In genomic region chr1:183470147-183470960, GRCh38 we compare ENCODE assay signal across 8 cellular contexts. TPM values are rescaled to one million over a fixed set of nuclear protein-coding genes. Genes with fewer than 3 reads are reported as not detected.
A peak's percentile ranks its signal among the peaks of the same experiment; 100 is the strongest.
DNase-seq lines count a peak whose midpoint lies in the region; ATAC-seq and TF ChIP-seq lines count a peak whose summit lies in the region.

No MANE protein-coding gene starts in this region.

- H3K27me3 ChIP-seq in dorsolateral prefrontal cortex, result no peaks in the 10 kb centered on the region
- no peaks in the 10 kb centered on the region for H3K27me3 ChIP-seq in lower lobe of right lung (ENCODE audit: low read depth)

- no peaks in the 10 kb centered on the region for H3K36me3 ChIP-seq in lower lobe of right lung

- H3K27ac ChIP-seq in dorsolateral prefrontal cortex (peak overlapping the region; percentile 29 to 100 (median 97)), lower lobe of right lung (peak overlapping the region; percentile 98)

- peaks cover 20% of the 10 kb centered on the region for H3K4me1 Mint-ChIP-seq in activated CD4-positive, alpha-beta memory T cell treated with anti-CD3 and anti-CD28 coated beads for 36 hours (ENCODE audit: low read depth)

- peaks cover under 1% of the 10 kb centered on the region for H3K27me3 Mint-ChIP-seq in activated CD4-positive, alpha-beta memory T cell treated with anti-CD3 and anti-CD28 coated beads for 36 hours

- H3K9me3 ChIP-seq in lower lobe of right lung, result no peaks in the 10 kb centered on the region

- POLR2A ChIA-PET in activated CD4-positive, alpha-beta memory T cell treated with anti-CD3 and anti-CD28 coated beads for 36 hours (lab: Charles Lee), result no interaction called here

- CTCF ChIA-PET in activated CD4-positive, alpha-beta memory T cell treated with anti-CD3 and anti-CD28 coated beads for 36 hours (lab: Charles Lee), result interaction anchor here (0.6 to 1.8 kb wide), 7 partner anchors 9 to 582 kb away, joined by 3 to 6 read pairs (median 3); no protein-coding TSS in a partner anchor

- peak overlapping the region; percentile 85 for H3K4me3 Mint-ChIP-seq in activated CD4-positive, alpha-beta memory T cell treated with anti-CD3 and anti-CD28 coated beads for 36 hours

- intact Hi-C loops in activated CD4-positive, alpha-beta memory T cell treated with anti-CD3 and anti-CD28 coated beads for 36 hours (cut with micrococcal nuclease), result loop anchor here (1.0 to 10.0 kb wide), 13 partner anchors 73 to 1504 kb away; partner anchors contain the start of genes EDEM3, NCF2, NIBAN1 and RGS16
- intact Hi-C loops in dorsolateral prefrontal cortex (cut with DNase I) (loop anchor here (2.0 to 5.0 kb wide), 9 partner anchors 53 to 457 kb away; partner anchors contain the start of genes ARPC5 (in 1 of the 2) and NMNAT2 (in 1 of the 2)), lower lobe of right lung (cut with DNase I) (no loop called here)

- H3K4me1 ChIP-seq in lower lobe of right lung, result peaks cover 27% of the 10 kb centered on the region

- H3K9me3 Mint-ChIP-seq in activated CD4-positive, alpha-beta memory T cell treated with anti-CD3 and anti-CD28 coated beads for 36 hours, result no peaks in the 10 kb centered on the region

- H3K4me3 ChIP-seq in dorsolateral prefrontal cortex (peak overlapping the region; percentile 67 to 100 (median 95)), lower lobe of right lung (peak overlapping the region; percentile 97)

- ATAC-seq in GM19324 (IDR thresholded peaks at IDR 0.05; ENCODE audit: low FRiP score, unreplicated experiment), result peak; percentile 56
- peak; percentile 42 for ATAC-seq in HG03571 (IDR thresholded peaks at IDR 0.05; ENCODE audit: unreplicated experiment)
- peak; percentile 67 to 71 for ATAC-seq in lower lobe of right lung

- peak; percentile 51 to 85 (median 72) for TF ChIP-seq CTCF in dorsolateral prefrontal cortex (IDR thresholded peaks at IDR 0.05 in 54 of 56, conservative IDR thresholded peaks at IDR 0.05 in 2 of 56; ENCODE audit: low read depth in 1 of 56, partially characterized antibody in 56 of 56)
- peak; percentile 58 for TF ChIP-seq CTCF in lower lobe of right lung (IDR thresholded peaks at IDR 0.05)

- H3K36me3 Mint-ChIP-seq in activated CD4-positive, alpha-beta memory T cell treated with anti-CD3 and anti-CD28 coated beads for 36 hours, result no peaks in the 10 kb centered on the region

- H3K27ac Mint-ChIP-seq in activated CD4-positive, alpha-beta memory T cell treated with anti-CD3 and anti-CD28 coated beads for 36 hours, result peak overlapping the region; percentile 99

- DNase-seq in Ammon's horn (ENCODE audit: low spot score) (peak; percentile 88), NCI-H774 (lab: John Stamatoyannopoulos, UW) (peak; percentile 80), dorsolateral prefrontal cortex (peak; percentile 62 to 89 (median 81)), lower lobe of right lung (peak; percentile 90)
- peak; percentile 94 for DNase-seq in activated CD4-positive, alpha-beta memory T cell treated with anti-CD3 and anti-CD28 coated beads for 36 hours
- DNase-seq in stimulated activated CD4-positive, alpha-beta T cell treated with anti-CD3 and anti-CD28 coated beads, TNF-alpha, amount 100 ng/mL, for 24 hours (ENCODE audit: low read depth in 3 of 3), result peak; percentile 83 to 93 (median 83)

RNA-seq across cellular contexts. Expression of gene SMG7, which starts 1.9 kb away (rescaled TPM):
- 10 to 100 TPM; 45.5 to 46.2 TPM for total RNA-seq in activated CD4-positive, alpha-beta memory T cell treated with anti-CD3 and anti-CD28 coated beads for 36 hours
- 100 to 1,000 TPM in 3 of 120 experiments, 10 to 100 TPM in 117; 56.7 to 110 (median 76.0) TPM for total RNA-seq in dorsolateral prefrontal cortex
- total RNA-seq in lower lobe of right lung, result 58.9 TPM

RNA-seq across cellular contexts. Expression of gene NMNAT2, which starts 52.2 kb away (rescaled TPM):
- not detected for total RNA-seq in activated CD4-positive, alpha-beta memory T cell treated with anti-CD3 and anti-CD28 coated beads for 36 hours
- total RNA-seq in dorsolateral prefrontal cortex (100 to 1,000 TPM in 108 of 120 experiments, 10 to 100 TPM in 12; 50.1 to 249 (median 173) TPM), lower lobe of right lung (0.62 TPM)

Comparison
In these comparisons a context has a peak if more than half of its experiments do, and no peak if none do; other contexts are left out.
1. Peak in every context shown above with its lines: DNase-seq, ATAC-seq, H3K4me3 ChIP-seq and H3K27ac ChIP-seq.
2. RNA of gene NMNAT2, which starts 52.2 kb away (total RNA-seq): 50.1 to 249 TPM in dorsolateral prefrontal cortex; 0.62 TPM in lower lobe of right lung (single experiment) and not detected in activated CD4-positive, alpha-beta memory T cell treated with anti-CD3 and anti-CD28 coated beads for 36 hours; every median in the first group is over 10 times any median in the second.